Comparison of ENCODE assay signal across 9 cellular contexts in the genomic region with DNA sequence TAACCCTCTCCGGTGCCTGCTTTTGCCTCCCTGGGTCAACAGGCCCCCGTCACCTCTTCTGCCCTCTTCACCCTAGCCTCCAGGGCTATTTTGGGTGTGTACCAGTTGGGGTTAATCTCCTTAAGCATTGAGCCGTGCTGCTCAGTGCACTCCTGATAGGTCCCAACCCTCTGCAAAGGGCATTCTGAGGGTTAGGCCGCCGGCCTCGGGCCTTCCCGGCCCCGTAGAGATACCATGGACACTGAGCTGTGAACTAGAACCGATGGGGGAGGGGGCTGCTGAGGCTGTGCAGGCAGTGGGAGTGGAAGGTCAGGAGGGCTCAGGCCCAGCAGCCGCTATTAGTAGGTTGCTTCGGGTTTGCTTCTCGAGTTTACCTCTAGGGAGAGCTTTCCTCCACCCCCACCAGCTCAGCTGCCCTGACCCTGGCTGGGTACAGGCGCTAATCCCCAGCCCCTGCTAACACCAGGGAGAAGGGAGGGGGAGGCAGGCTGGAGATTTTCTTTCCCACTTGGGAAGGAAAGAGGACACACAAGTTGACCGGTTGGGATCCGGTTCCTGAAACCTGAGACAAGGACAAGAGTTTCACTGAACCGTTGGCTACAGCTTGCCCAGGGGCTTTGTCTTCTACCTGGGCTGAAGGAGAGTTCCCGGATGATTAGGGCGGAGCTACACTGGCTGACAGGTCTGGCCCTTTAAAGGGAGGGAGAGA. TPM values are rescaled to one million over a fixed set of nuclear protein-coding genes. Genes with fewer than 3 reads are reported as not detected.
DNase-seq lines count a peak whose midpoint lies in the region; ATAC-seq and TF ChIP-seq lines count a peak whose summit lies in the region.
"Had no signal": no experiment of that assay in that cellular context is flagged by ENCODE, and none has a peak within 500 bp of the region (broad histone marks: within the 10 kb centered on the region; RNA-seq: fewer than 3 reads in every experiment).

No MANE protein-coding gene starts in this region.

- H3K18ac ChIP-seq in mesenchymal stem cell (ENCODE audit: low read depth in 1 of 2, low read length in 2 of 2): peak overlapping the region; percentile 58 to 84

- WGBS in mesenchymal stem cell: 20% methylated on average over 12 of the region's 18 CpGs
- WGBS in tibial nerve, 2 donors: 37 to 43% methylated on average over 15 to 18 of the region's 18 CpGs

- DNase-seq in NCI-H2107 treated with DMSO at 0.1 percent for 48 hours (lab: John Stamatoyannopoulos, UW; ENCODE audit: unreplicated experiment) (peak; percentile 87), chondrocyte (ENCODE audit: low spot score) (no peak), mesenchymal stem cell (peak; percentile 41), tibial nerve (ENCODE audit: low spot score in 2 of 2) (no peak), G401 (ENCODE audit: low spot score) (no peak), AML-193 (lab: John Stamatoyannopoulos, UW) (no peak), HK-2 (ENCODE audit: unreplicated experiment) (no peak)
- DNase-seq: foreskin fibroblast had no signal

- in situ Hi-C loops in G401 (cut with HindIII; ENCODE audit: low sequenced_read_pairs): no loop called here

- H3K27me3 Mint-ChIP-seq in chondrocyte (ENCODE audit: low read depth): no peaks in the 10 kb centered on the region

- TF ChIP-seq POLR2A in tibial nerve (IDR thresholded peaks at IDR 0.05): no peak

- TF ChIP-seq EP300 in tibial nerve (IDR thresholded peaks at IDR 0.05): no peak

- no peak for TF ChIP-seq CTCF in chondrocyte (IDR thresholded peaks at IDR 0.05)
- no peak for TF ChIP-seq CTCF in tibial nerve (IDR thresholded peaks at IDR 0.05)

- peaks cover 77% of the 10 kb centered on the region for H3K4me1 Mint-ChIP-seq in chondrocyte (ENCODE audit: low read depth)

- H3K4me3 ChIP-seq in mesenchymal stem cell (ENCODE audit: insufficient read depth in 1 of 2, low read depth in 1 of 2, low read length in 2 of 2) (peak overlapping the region in 1 of 2 experiments; percentile 46), tibial nerve (peak overlapping the region in 3 of 4 donors; percentile 9 to 58 (median 13))

- H3K9me3 Mint-ChIP-seq in chondrocyte (ENCODE audit: low read depth): no peaks in the 10 kb centered on the region

- H3K4me1 ChIP-seq in mesenchymal stem cell (ENCODE audit: control insufficient read depth, insufficient read depth, low read depth, low read length) (peaks cover 14% of the 10 kb centered on the region), tibial nerve (peaks cover 0 to 40% (median 2%) of the 10 kb centered on the region in 4 donors)

- H3K9me3 ChIP-seq in mesenchymal stem cell (ENCODE audit: control insufficient read depth, low read length) (no peaks in the 10 kb centered on the region), tibial nerve (no peaks in the 10 kb centered on the region)

- H2AFZ ChIP-seq in mesenchymal stem cell (ENCODE audit: low read depth, low read length): no peak overlapping the region

- no peak overlapping the region for H2AK5ac ChIP-seq in mesenchymal stem cell (ENCODE audit: low read length, severe bottlenecking)

- H3K79me1 ChIP-seq in mesenchymal stem cell (replicated peaks; ENCODE audit: low read length, poor library complexity, severe bottlenecking): no peaks in the 10 kb centered on the region

- peak overlapping the region; percentile 47 to 63 for H2BK12ac ChIP-seq in mesenchymal stem cell (ENCODE audit: low read length in 2 of 2)

- H3K27ac Mint-ChIP-seq in chondrocyte (ENCODE audit: unreplicated experiment): peak overlapping the region; percentile 79

- peak overlapping the region; percentile 44 to 92 for H3K4ac ChIP-seq in mesenchymal stem cell (ENCODE audit: low read depth in 1 of 2, low read length in 2 of 2)

- H3K4me2 ChIP-seq in mesenchymal stem cell (ENCODE audit: low read length, poor library complexity, severe bottlenecking): no peak overlapping the region

- no peaks in the 10 kb centered on the region for H3K27me3 ChIP-seq in mesenchymal stem cell (ENCODE audit: control insufficient read depth in 1 of 2, insufficient read depth in 1 of 2, low read length in 2 of 2)
- H3K27me3 ChIP-seq in tibial nerve: no peaks in the 10 kb centered on the region

- H3K27ac ChIP-seq in mesenchymal stem cell (ENCODE audit: low read length, poor library complexity, severe bottlenecking) (no peak overlapping the region), tibial nerve (peak overlapping the region in 2 of 4 donors; percentile 71 to 74)

- H2BK5ac ChIP-seq in mesenchymal stem cell (ENCODE audit: low read depth, low read length, poor library complexity, severe bottlenecking): no peak overlapping the region

- peak overlapping the region; percentile 53 for H3K4me3 Mint-ChIP-seq in chondrocyte (ENCODE audit: unreplicated experiment)

- no peaks in the 10 kb centered on the region for H3K36me3 Mint-ChIP-seq in chondrocyte (ENCODE audit: low read depth)

- H3K23ac ChIP-seq in mesenchymal stem cell (ENCODE audit: low read length in 2 of 2): no peak overlapping the region

- ATAC-seq in GM21381 (IDR thresholded peaks at IDR 0.05; ENCODE audit: unreplicated experiment): no peak

- peak overlapping the region; percentile 86 for H4K91ac ChIP-seq in mesenchymal stem cell (ENCODE audit: low read length)

- H3K14ac ChIP-seq in mesenchymal stem cell (ENCODE audit: low read length in 2 of 2): peak overlapping the region in 1 of 2 experiments; percentile 2

- H3K36me3 ChIP-seq in mesenchymal stem cell (ENCODE audit: control insufficient read depth in 1 of 2, insufficient read depth in 2 of 2, low read depth in 1 of 2, low read length in 2 of 2) (no peaks in the 10 kb centered on the region), tibial nerve (no peaks in the 10 kb centered on the region)

- H4K8ac ChIP-seq in mesenchymal stem cell (ENCODE audit: low read length): peak overlapping the region; percentile 89

- H2BK120ac ChIP-seq in mesenchymal stem cell (ENCODE audit: low read depth, low read length): peak overlapping the region; percentile 59

- peak overlapping the region; percentile 85 for H2BK15ac ChIP-seq in mesenchymal stem cell (ENCODE audit: low read depth, poor library complexity, severe bottlenecking)

- peak overlapping the region; percentile 57 for H3K9ac ChIP-seq in mesenchymal stem cell (ENCODE audit: low read length)

RNA-seq across cellular contexts. Expression of a gene that starts 4.8 kb away (rescaled TPM):
- 17.7 to 83.6 TPM (median 80.5 TPM) in 3 replicates for total RNA-seq in chondrocyte
- 10.1 TPM for polyA plus RNA-seq in mesenchymal stem cell (2013, experiment 1 of 2)
- 9.6 TPM for polyA plus RNA-seq in mesenchymal stem cell (2013, experiment 2 of 2)
- total RNA-seq in tibial nerve: 100 to 1,000 TPM in 2 of 4 donors, 10 to 100 TPM in 2; 86.9 to 165 (median 107) TPM
- 2.4 and 2.5 TPM in 2 replicates for total RNA-seq in G401 (2014; rRNA removed; shearing (Covaris generic))

RNA-seq across cellular contexts. Expression of a gene that starts 13.7 kb away (rescaled TPM):
- total RNA-seq in chondrocyte: 62.5 to 69.6 TPM (median 68.5 TPM) in 3 replicates
- polyA plus RNA-seq in mesenchymal stem cell (2013, experiment 1 of 2): 63.8 TPM
- polyA plus RNA-seq in mesenchymal stem cell (2013, experiment 2 of 2): 69.6 TPM
- total RNA-seq in tibial nerve: 10 to 100 TPM; 16.2 to 31.8 (median 21.0) TPM
- 71.1 and 85.0 TPM in 2 replicates for total RNA-seq in G401 (2014; rRNA removed; shearing (Covaris generic))

RNA-seq across cellular contexts. Expression of a gene that starts 40.9 kb away (rescaled TPM):
- 42.1 to 50.6 TPM (median 42.1 TPM) in 3 replicates for total RNA-seq in chondrocyte
- 45.3 TPM for polyA plus RNA-seq in mesenchymal stem cell (2013, experiment 1 of 2)
- 44.4 TPM for polyA plus RNA-seq in mesenchymal stem cell (2013, experiment 2 of 2)
- total RNA-seq in tibial nerve: 100 to 1,000 TPM; 107 to 168 (median 135) TPM
- total RNA-seq in G401 (2014; rRNA removed; shearing (Covaris generic)): 60.2 and 79.5 TPM in 2 replicates

RNA-seq across cellular contexts. Expression of a gene that starts 52.9 kb away (rescaled TPM):
- total RNA-seq in chondrocyte: 29.7 to 39.1 TPM (median 37.7 TPM) in 3 replicates
- polyA plus RNA-seq in mesenchymal stem cell (2013, experiment 1 of 2): 32.9 TPM
- 33.3 TPM for polyA plus RNA-seq in mesenchymal stem cell (2013, experiment 2 of 2)
- total RNA-seq in tibial nerve: 10 to 100 TPM; 42.6 to 76.6 (median 66.4) TPM
- total RNA-seq in G401 (2014; rRNA removed; shearing (Covaris generic)): 0.31 and 4.2 TPM in 2 replicates

Comparison
In these comparisons a context has a peak if more than half of its experiments do, and no peak if none do; other contexts are left out.
1. DNase-seq: peak in NCI-H2107 treated with DMSO at 0.1 percent for 48 hours (single experiment) and mesenchymal stem cell (single experiment); none in chondrocyte (single experiment), tibial nerve (0 of 2), G401 (single experiment), AML-193 (0 of 2) and HK-2 (single experiment).